In genomic region chr15:71051539-71051938, GRCh38 we compare ENCODE assay signal across 16 cellular contexts.
DNase-seq lines count a peak whose midpoint lies in the region; ATAC-seq and TF ChIP-seq lines count a peak whose summit lies in the region.
"Had no signal": no experiment of that assay in that cellular context is flagged by ENCODE, and none has a peak within 500 bp of the region (broad histone marks: within the 10 kb centered on the region; RNA-seq: fewer than 3 reads in every experiment).

No MANE protein-coding gene starts in this region.

- no peaks in the 10 kb centered on the region for H3K9me3 Mint-ChIP-seq in immature natural killer cell
- H3K9me3 Mint-ChIP-seq: nephron progenitor cell had no signal

- TF ChIP-seq CTCF in AG04449 (IDR thresholded peaks at IDR 0.05; ENCODE audit: insufficient read depth, low read length, missing control alignments), result no peak
- no peak for TF ChIP-seq CTCF in omental fat pad (IDR thresholded peaks at IDR 0.05)

- DNase-seq in AG04449 (ENCODE audit: low read depth, low spot score), result peak; percentile 82
- DNase-seq in M059J (ENCODE audit: low read depth), result peak; percentile 50
- peak; percentile 5 for DNase-seq in cerebellum (ENCODE audit: low spot score)
- DNase-seq in hepatic stellate cell (ENCODE audit: low spot score), result peak; percentile 21
- no peak for DNase-seq in immature natural killer cell
- DNase-seq in omental fat pad (ENCODE audit: low spot score), result no peak
- no peak for DNase-seq in ureter (ENCODE audit: low spot score)
- DNase-seq: ACHN; activated gamma-delta T cell; Calu3; NCI-H1092 treated with DMSO at 0.1 percent for 48 hours; nephron progenitor cell; stimulated activated naive CD4-positive, alpha-beta T cell had no signal

- H3K4me3 Mint-ChIP-seq in immature natural killer cell, result no peak overlapping the region
- H3K4me3 Mint-ChIP-seq: nephron progenitor cell had no signal

- H3K27me3 Mint-ChIP-seq in immature natural killer cell (ENCODE audit: low read depth in 3 of 3), result peaks cover 4% of the 10 kb centered on the region in 3 donors

- POLR2A ChIA-PET in AG04449 (lab: Yijun Ruan, JAX), result no interaction called here

- H3K4me3 ChIP-seq in AG04449 (ENCODE audit: low read depth, low read length), result no peak overlapping the region
- H3K4me3 ChIP-seq: breast epithelium, hepatocyte had no signal

- no peaks in the 10 kb centered on the region for H3K4me1 Mint-ChIP-seq in immature natural killer cell
- H3K4me1 Mint-ChIP-seq: nephron progenitor cell had no signal

- ATAC-seq in HG03139 (IDR thresholded peaks at IDR 0.05; ENCODE audit: unreplicated experiment) (no peak), omental fat pad (ENCODE audit: low FRiP score) (no peak)

- H3K36me3 Mint-ChIP-seq in immature natural killer cell, result no peaks in the 10 kb centered on the region

- no peak overlapping the region for H3K27ac Mint-ChIP-seq in immature natural killer cell
- H3K27ac Mint-ChIP-seq: nephron progenitor cell had no signal

- CTCF ChIA-PET in AG04449 (lab: Yijun Ruan, JAX), result interaction anchor here (1.4 to 2.1 kb wide), 3 partner anchors 42 to 65 kb away, joined by 3 to 6 read pairs (median 5); no protein-coding TSS in a partner anchor

Comparison
In these comparisons a context has a peak if more than half of its experiments do, and no peak if none do; other contexts are left out.
1. DNase-seq: peak in AG04449 (single experiment), M059J (single experiment), cerebellum (single experiment) and hepatic stellate cell (single experiment); none in immature natural killer cell (0 of 3), omental fat pad (single experiment) and ureter (single experiment).